ENCODE assay signal across 13 cellular contexts in the genomic region with DNA sequence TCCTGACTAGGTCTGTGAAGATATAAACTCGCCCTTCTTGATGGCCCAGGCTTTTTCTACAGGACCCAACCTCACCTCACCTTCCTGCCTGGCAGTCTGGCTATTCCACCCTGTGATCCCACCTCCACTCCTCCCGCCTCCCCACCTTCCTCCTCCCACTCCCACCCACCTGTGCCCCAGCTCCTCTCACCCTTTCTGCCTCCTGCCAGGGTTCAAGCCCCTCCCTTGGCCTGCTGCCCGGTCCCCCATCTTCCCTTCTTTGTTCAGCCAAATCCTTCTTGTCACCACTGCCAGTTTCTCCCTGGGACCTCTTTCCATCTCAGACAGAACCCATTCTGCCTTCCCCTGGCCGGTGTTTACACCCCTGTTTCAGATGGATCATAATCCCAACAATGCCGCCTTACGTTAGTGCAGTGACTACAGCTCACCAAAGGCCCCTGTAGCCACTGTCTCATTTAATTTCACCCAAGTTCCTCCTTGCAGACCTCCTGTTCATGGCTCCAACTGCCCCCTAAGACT.
"Had no signal": no experiment of that assay in that cellular context is flagged by ENCODE, and none has a peak within 500 bp of the region (broad histone marks: within the 10 kb centered on the region; RNA-seq: fewer than 3 reads in every experiment).

No MANE protein-coding gene starts in this region.

- H3K27ac ChIP-seq: cardiac muscle cell, heart left ventricle, left ventricle myocardium inferior had no signal

- H3K4me3 Mint-ChIP-seq: activated CD8-positive, alpha-beta memory T cell treated with anti-CD3 and anti-CD28 coated beads, Interleukin-2, amount 10 ng/mL, durations not matched to agents 7 days and 5 days; activated T-helper 1 cell treated with anti-CD3 and anti-CD28 coated beads, Interleukin-12 subunit alpha, Interleukin-12 subunit beta, Interleukin-2, Interleukin-4 antibody, amounts not matched to agents 30 ng/mL and 10 ng/mL and 1 ng/mL, durations not matched to agents 14 hours and 24 hours and 36 hours had no signal

- ATAC-seq: activated CD8-positive, alpha-beta memory T cell treated with anti-CD3 and anti-CD28 coated beads, Interleukin-2, amount 10 ng/mL, durations not matched to agents 7 days and 5 days; heart left ventricle had no signal

- H3K9me3 Mint-ChIP-seq: activated T-helper 1 cell treated with anti-CD3 and anti-CD28 coated beads, Interleukin-12 subunit alpha, Interleukin-12 subunit beta, Interleukin-2, Interleukin-4 antibody, amounts not matched to agents 30 ng/mL and 10 ng/mL and 1 ng/mL, durations not matched to agents 14 hours and 24 hours and 36 hours had no signal

- H3K27me3 Mint-ChIP-seq: activated CD8-positive, alpha-beta memory T cell treated with anti-CD3 and anti-CD28 coated beads, Interleukin-2, amount 10 ng/mL, durations not matched to agents 7 days and 5 days had no signal

- H3K4me3 ChIP-seq: cardiac muscle cell, heart left ventricle, left ventricle myocardium inferior had no signal

- H3K36me3 ChIP-seq: cardiac muscle cell, heart left ventricle, left ventricle myocardium inferior had no signal

- DNase-seq: activated CD4-positive, alpha-beta T cell treated with anti-CD3 and anti-CD28 coated beads for 48 hours; activated CD8-positive, alpha-beta memory T cell treated with anti-CD3 and anti-CD28 coated beads, Interleukin-2, amount 10 ng/mL, durations not matched to agents 7 days and 5 days; heart left ventricle; left ventricle myocardium inferior; mesenchymal stem cell; Right ventricle myocardium superior; SK-N-SH; small intestine; stimulated activated naive CD4-positive, alpha-beta T cell; T-helper 1 cell; trophoblast cell had no signal

- H3K27ac Mint-ChIP-seq: activated CD8-positive, alpha-beta memory T cell treated with anti-CD3 and anti-CD28 coated beads, Interleukin-2, amount 10 ng/mL, durations not matched to agents 7 days and 5 days; activated T-helper 1 cell treated with anti-CD3 and anti-CD28 coated beads, Interleukin-12 subunit alpha, Interleukin-12 subunit beta, Interleukin-2, Interleukin-4 antibody, amounts not matched to agents 30 ng/mL and 10 ng/mL and 1 ng/mL, durations not matched to agents 14 hours and 24 hours and 36 hours had no signal

- H3K27me3 ChIP-seq: cardiac muscle cell, heart left ventricle had no signal

- H3K9me3 ChIP-seq: left ventricle myocardium inferior, SK-N-SH had no signal
